ENCODE assay signal across 9 cellular contexts in genomic region chr2:8515864-8516533, GRCh38.
DNase-seq lines count a peak whose midpoint lies in the region; ATAC-seq and TF ChIP-seq lines count a peak whose summit lies in the region.
"Had no signal": no experiment of that assay in that cellular context is flagged by ENCODE, and none has a peak within 500 bp of the region (broad histone marks: within the 10 kb centered on the region; RNA-seq: fewer than 3 reads in every experiment).

No MANE protein-coding gene starts in this region.

- peaks cover 0 to 10% (median 5%) of the 10 kb centered on the region in 3 donors for H3K9me3 ChIP-seq in tibial artery

- H3K27ac ChIP-seq in tibial artery = no peak overlapping the region
- H3K27ac ChIP-seq: epithelial cell of prostate had no signal

- H3K36me3 ChIP-seq in tibial artery = peaks cover 0 to 5% (median 0%) of the 10 kb centered on the region in 3 donors

- intact Hi-C loops in tibial artery (cut with DNase I; ENCODE audit: low total_unique reads) = no loop called here

- DNase-seq in NAMALWA (ENCODE audit: low spot score) (peak; percentile 42), HFFc6 (no peak), occipital lobe (lab: John Stamatoyannopoulos, UW) (no peak), SIG-M5 treated with dmso at 0.1 percent for 504 hours (lab: John Stamatoyannopoulos, UW; ENCODE audit: unreplicated experiment) (no peak), tibial artery (no peak)

- no peaks in the 10 kb centered on the region for H3K27me3 ChIP-seq in tibial artery

- peak overlapping the region; percentile 83 for H3K4me3 Mint-ChIP-seq in activated T-helper 17 cell treated with anti-CD3 and anti-CD28 coated beads, Interleukin-2, amount 50 U/mL, for 72 hours
- no peak overlapping the region for H3K4me3 Mint-ChIP-seq in HFFc6

- H3K27ac Mint-ChIP-seq in activated T-helper 17 cell treated with anti-CD3 and anti-CD28 coated beads, Interleukin-2, amount 50 U/mL, for 72 hours = peak overlapping the region; percentile 97
- no peak overlapping the region for H3K27ac Mint-ChIP-seq in HFFc6

- H3K36me3 Mint-ChIP-seq in activated T-helper 17 cell treated with anti-CD3 and anti-CD28 coated beads, Interleukin-2, amount 50 U/mL, for 72 hours (ENCODE audit: low read depth) = peaks cover 13% of the 10 kb centered on the region
- H3K36me3 Mint-ChIP-seq in HFFc6 (ENCODE audit: low read depth) = no peaks in the 10 kb centered on the region

- no peaks in the 10 kb centered on the region for H3K9me3 Mint-ChIP-seq in activated T-helper 17 cell treated with anti-CD3 and anti-CD28 coated beads, Interleukin-2, amount 50 U/mL, for 72 hours
- H3K9me3 Mint-ChIP-seq in HFFc6 = no peaks in the 10 kb centered on the region; the same call in 1 of the 2 replicates

- H3K27me3 Mint-ChIP-seq in activated T-helper 17 cell treated with anti-CD3 and anti-CD28 coated beads, Interleukin-2, amount 50 U/mL, for 72 hours = no peaks in the 10 kb centered on the region
- peaks cover 28% of the 10 kb centered on the region for H3K27me3 Mint-ChIP-seq in HFFc6 (ENCODE audit: insufficient read depth)

- no peak overlapping the region for H3K4me3 ChIP-seq in tibial artery

- peaks cover 60% of the 10 kb centered on the region for H3K4me1 Mint-ChIP-seq in activated T-helper 17 cell treated with anti-CD3 and anti-CD28 coated beads, Interleukin-2, amount 50 U/mL, for 72 hours
- H3K4me1 Mint-ChIP-seq in HFFc6 (ENCODE audit: low read depth) = peaks cover 18% of the 10 kb centered on the region

- H3K4me1 ChIP-seq in tibial artery = no peaks in the 10 kb centered on the region

- ATAC-seq in GM18502 (IDR thresholded peaks at IDR 0.05; ENCODE audit: poor library complexity, unreplicated experiment) = peak; percentile 35
- peak; percentile 50 for ATAC-seq in GM21528 (IDR thresholded peaks at IDR 0.05; ENCODE audit: low FRiP score, unreplicated experiment)
- peak; percentile 33 for ATAC-seq in activated T-helper 17 cell treated with anti-CD3 and anti-CD28 coated beads, Interleukin-2, amount 50 U/mL, for 72 hours (replicated peaks)

- TF ChIP-seq CTCF in HFFc6 (IDR thresholded peaks at IDR 0.05) (no peak), tibial artery (IDR thresholded peaks at IDR 0.05) (no peak)
